In the genomic region with DNA sequence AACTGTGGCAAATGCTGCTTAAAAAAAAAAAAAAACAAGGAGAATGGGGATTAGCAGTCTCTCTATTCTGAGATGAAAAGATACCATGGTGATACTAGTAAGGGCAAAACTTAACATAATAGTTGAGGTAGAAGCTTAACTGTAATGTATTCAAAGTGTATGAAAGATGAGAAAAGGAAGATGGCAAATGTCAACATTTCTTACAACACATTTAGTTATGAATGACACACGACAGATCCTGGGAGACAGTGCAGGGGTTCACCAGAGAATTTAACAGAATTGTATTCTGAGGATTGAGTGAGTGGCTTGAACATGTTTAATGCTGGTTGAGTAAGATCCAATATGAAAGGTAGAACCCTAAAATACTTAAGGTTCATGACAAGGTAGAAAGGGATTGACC, we compare ENCODE assay signal across 17 cellular contexts. TPM values are rescaled to one million over a fixed set of nuclear protein-coding genes. Genes with fewer than 3 reads are reported as not detected.
DNase-seq lines count a peak whose midpoint lies in the region; ATAC-seq and TF ChIP-seq lines count a peak whose summit lies in the region.
"Had no signal": no experiment of that assay in that cellular context is flagged by ENCODE, and none has a peak within 500 bp of the region (broad histone marks: within the 10 kb centered on the region; RNA-seq: fewer than 3 reads in every experiment).

No MANE protein-coding gene starts in this region.

- no peaks in the 10 kb centered on the region for H3K27me3 Mint-ChIP-seq in activated CD4-positive, alpha-beta memory T cell treated with anti-CD3 and anti-CD28 coated beads for 36 hours
- H3K27me3 Mint-ChIP-seq in activated CD4-positive, alpha-beta memory T cell treated with anti-CD3 and anti-CD28 coated beads, Interleukin-2, amount 10 ng/mL, durations not matched to agents 7 days and 5 days: no peaks in the 10 kb centered on the region
- no peaks in the 10 kb centered on the region for H3K27me3 Mint-ChIP-seq in activated T-helper 17 cell treated with anti-CD3 and anti-CD28 coated beads, Interleukin-2, amount 50 U/mL, for 72 hours
- H3K27me3 Mint-ChIP-seq in natural killer cell treated with Interleukin-12 subunit alpha and Interleukin-12 subunit beta and Interleukin-15 and Interleukin-18, amount 100 ng/mL, for 72 hours: no peaks in the 10 kb centered on the region

- TF ChIP-seq CTCF in BE2C (IDR thresholded peaks at IDR 0.05; ENCODE audit: low read depth, low read length): no peak

- intact Hi-C loops in activated CD4-positive, alpha-beta memory T cell treated with anti-CD3 and anti-CD28 coated beads for 36 hours (cut with micrococcal nuclease): no loop called here

- no peak overlapping the region for H3K4me3 ChIP-seq in BE2C (ENCODE audit: low read depth, low read length)
- H3K4me3 ChIP-seq: BLaER1, cardiac muscle cell, SK-N-MC, skin epidermis had no signal

- no peaks in the 10 kb centered on the region for H3K9me3 ChIP-seq in BE2C
- H3K9me3 ChIP-seq: BLaER1 had no signal

- peaks cover 34% of the 10 kb centered on the region for H3K36me3 Mint-ChIP-seq in activated CD4-positive, alpha-beta memory T cell treated with anti-CD3 and anti-CD28 coated beads for 36 hours
- H3K36me3 Mint-ChIP-seq in activated CD4-positive, alpha-beta memory T cell treated with anti-CD3 and anti-CD28 coated beads, Interleukin-2, amount 10 ng/mL, durations not matched to agents 7 days and 5 days (ENCODE audit: low read depth): peaks cover 40% of the 10 kb centered on the region
- H3K36me3 Mint-ChIP-seq in activated T-helper 17 cell treated with anti-CD3 and anti-CD28 coated beads, Interleukin-2, amount 50 U/mL, for 72 hours (ENCODE audit: low read depth): peaks cover 82% of the 10 kb centered on the region
- H3K36me3 Mint-ChIP-seq in natural killer cell treated with Interleukin-12 subunit alpha and Interleukin-12 subunit beta and Interleukin-15 and Interleukin-18, amount 100 ng/mL, for 72 hours: peaks cover 15% of the 10 kb centered on the region

- CTCF ChIA-PET in activated CD4-positive, alpha-beta memory T cell treated with anti-CD3 and anti-CD28 coated beads for 36 hours (lab: Charles Lee): interaction anchor here (0.6 kb wide), 1 partner anchor 56 kb away, joined by 4 read pairs; no protein-coding TSS in a partner anchor
- CTCF ChIA-PET in activated CD4-positive, alpha-beta memory T cell treated with anti-CD3 and anti-CD28 coated beads, Interleukin-2, amount 10 ng/mL, durations not matched to agents 7 days and 5 days (lab: Charles Lee): interaction anchor here (0.7 kb wide), 1 partner anchor 471 kb away, joined by 3 read pairs; no protein-coding TSS in a partner anchor

- peak; percentile 7 for ATAC-seq in GM19324 (IDR thresholded peaks at IDR 0.05; ENCODE audit: low FRiP score, unreplicated experiment)
- ATAC-seq in activated T-helper 17 cell treated with anti-CD3 and anti-CD28 coated beads, Interleukin-2, amount 50 U/mL, for 72 hours (replicated peaks): no peak
- no peak for ATAC-seq in natural killer cell treated with Interleukin-12 subunit alpha and Interleukin-12 subunit beta and Interleukin-15 and Interleukin-18, amount 100 ng/mL, for 72 hours

- H3K4me3 Mint-ChIP-seq in activated CD4-positive, alpha-beta memory T cell treated with anti-CD3 and anti-CD28 coated beads for 36 hours: no peak overlapping the region
- no peak overlapping the region for H3K4me3 Mint-ChIP-seq in activated CD4-positive, alpha-beta memory T cell treated with anti-CD3 and anti-CD28 coated beads, Interleukin-2, amount 10 ng/mL, durations not matched to agents 7 days and 5 days
- H3K4me3 Mint-ChIP-seq in activated T-helper 17 cell treated with anti-CD3 and anti-CD28 coated beads, Interleukin-2, amount 50 U/mL, for 72 hours: peak overlapping the region; percentile 8
- peak overlapping the region; percentile 5 for H3K4me3 Mint-ChIP-seq in natural killer cell treated with Interleukin-12 subunit alpha and Interleukin-12 subunit beta and Interleukin-15 and Interleukin-18, amount 100 ng/mL, for 72 hours

- POLR2A ChIA-PET in activated CD4-positive, alpha-beta memory T cell treated with anti-CD3 and anti-CD28 coated beads for 36 hours (lab: Charles Lee): no interaction called here
- POLR2A ChIA-PET in activated CD4-positive, alpha-beta memory T cell treated with anti-CD3 and anti-CD28 coated beads, Interleukin-2, amount 10 ng/mL, durations not matched to agents 7 days and 5 days (lab: Charles Lee): no interaction called here

- DNase-seq in activated CD4-positive, alpha-beta memory T cell treated with anti-CD3 and anti-CD28 coated beads for 36 hours: no peak
- no peak for DNase-seq in activated CD4-positive, alpha-beta memory T cell treated with anti-CD3 and anti-CD28 coated beads, Interleukin-2, amount 10 ng/mL, durations not matched to agents 7 days and 5 days
- no peak for DNase-seq in natural killer cell treated with Interleukin-12 subunit alpha and Interleukin-12 subunit beta and Interleukin-15 and Interleukin-18, amount 100 ng/mL, for 72 hours (ENCODE audit: low spot score)
- DNase-seq in NCI-H2107 treated with DMSO at 0.1 percent for 48 hours (lab: John Stamatoyannopoulos, UW; ENCODE audit: unreplicated experiment) (no peak), NOMO-1 treated with dmso at 0.1 percent for 144 hours (lab: John Stamatoyannopoulos, UW; ENCODE audit: unreplicated experiment) (no peak), BE2C (no peak)
- DNase-seq: activated CD4-positive, alpha-beta T cell treated with anti-CD3 and anti-CD28 coated beads for 1 hour; DMS53; NCI-H1092; NCI-H2081; NCI-H510A had no signal

- peaks cover 5% of the 10 kb centered on the region for H3K36me3 ChIP-seq in BE2C

- H3K27me3 ChIP-seq in BE2C: no peaks in the 10 kb centered on the region
- H3K27me3 ChIP-seq: BLaER1, cardiac muscle cell had no signal

- H3K27ac Mint-ChIP-seq in activated CD4-positive, alpha-beta memory T cell treated with anti-CD3 and anti-CD28 coated beads for 36 hours: peak overlapping the region; percentile 49
- no peak overlapping the region for H3K27ac Mint-ChIP-seq in activated CD4-positive, alpha-beta memory T cell treated with anti-CD3 and anti-CD28 coated beads, Interleukin-2, amount 10 ng/mL, durations not matched to agents 7 days and 5 days
- H3K27ac Mint-ChIP-seq in activated T-helper 17 cell treated with anti-CD3 and anti-CD28 coated beads, Interleukin-2, amount 50 U/mL, for 72 hours: peak overlapping the region; percentile 57
- H3K27ac Mint-ChIP-seq in natural killer cell treated with Interleukin-12 subunit alpha and Interleukin-12 subunit beta and Interleukin-15 and Interleukin-18, amount 100 ng/mL, for 72 hours: peak overlapping the region; percentile 7 to 44

- H3K9me3 Mint-ChIP-seq in activated CD4-positive, alpha-beta memory T cell treated with anti-CD3 and anti-CD28 coated beads for 36 hours: no peaks in the 10 kb centered on the region
- no peaks in the 10 kb centered on the region for H3K9me3 Mint-ChIP-seq in activated CD4-positive, alpha-beta memory T cell treated with anti-CD3 and anti-CD28 coated beads, Interleukin-2, amount 10 ng/mL, durations not matched to agents 7 days and 5 days
- no peaks in the 10 kb centered on the region for H3K9me3 Mint-ChIP-seq in activated T-helper 17 cell treated with anti-CD3 and anti-CD28 coated beads, Interleukin-2, amount 50 U/mL, for 72 hours
- H3K9me3 Mint-ChIP-seq in natural killer cell treated with Interleukin-12 subunit alpha and Interleukin-12 subunit beta and Interleukin-15 and Interleukin-18, amount 100 ng/mL, for 72 hours: no peaks in the 10 kb centered on the region

- peaks cover 54% of the 10 kb centered on the region for H3K4me1 Mint-ChIP-seq in activated CD4-positive, alpha-beta memory T cell treated with anti-CD3 and anti-CD28 coated beads for 36 hours (ENCODE audit: low read depth)
- H3K4me1 Mint-ChIP-seq in activated CD4-positive, alpha-beta memory T cell treated with anti-CD3 and anti-CD28 coated beads, Interleukin-2, amount 10 ng/mL, durations not matched to agents 7 days and 5 days: peaks cover 18% of the 10 kb centered on the region
- peaks cover 45% of the 10 kb centered on the region for H3K4me1 Mint-ChIP-seq in activated T-helper 17 cell treated with anti-CD3 and anti-CD28 coated beads, Interleukin-2, amount 50 U/mL, for 72 hours
- H3K4me1 Mint-ChIP-seq in natural killer cell treated with Interleukin-12 subunit alpha and Interleukin-12 subunit beta and Interleukin-15 and Interleukin-18, amount 100 ng/mL, for 72 hours (ENCODE audit: low read depth in 2 of 2): peaks cover 40 to 48% of the 10 kb centered on the region in 2 donors

- no peaks in the 10 kb centered on the region; the same call in 1 of the 2 replicates for H3K4me1 ChIP-seq in BE2C
- H3K4me1 ChIP-seq: BLaER1 had no signal

RNA-seq across cellular contexts. Expression of gene CUL3, which starts 52.7 kb away (rescaled TPM):
- total RNA-seq in activated CD4-positive, alpha-beta memory T cell treated with anti-CD3 and anti-CD28 coated beads for 36 hours: 10 to 100 TPM; 75.8 to 79.5 TPM
- 10 to 100 TPM; 66.9 to 72.7 TPM for total RNA-seq in activated CD4-positive, alpha-beta memory T cell treated with anti-CD3 and anti-CD28 coated beads, Interleukin-2, amount 10 ng/mL, durations not matched to agents 7 days and 5 days
- total RNA-seq in activated T-helper 17 cell treated with anti-CD3 and anti-CD28 coated beads, Interleukin-2, amount 50 U/mL, for 72 hours: 100 to 1,000 TPM in 1 of 2 donors, 10 to 100 TPM in 1; 96.1 to 128 TPM
- total RNA-seq in natural killer cell treated with Interleukin-12 subunit alpha and Interleukin-12 subunit beta and Interleukin-15 and Interleukin-18, amount 100 ng/mL, for 72 hours: 100 to 1,000 TPM in 1 of 2 donors, 10 to 100 TPM in 1; 86.4 to 103 TPM
- 67.9 TPM for polyA plus RNA-seq in BE2C (2012; ENCODE audit: insufficient read depth, insufficient read length, low read depth)

Comparison
In these comparisons a context has a peak if more than half of its experiments do, and no peak if none do; other contexts are left out.
1. H3K4me3 Mint-ChIP-seq: peak in activated T-helper 17 cell treated with anti-CD3 and anti-CD28 coated beads, Interleukin-2, amount 50 U/mL, for 72 hours (single experiment) and natural killer cell treated with Interleukin-12 subunit alpha and Interleukin-12 subunit beta and Interleukin-15 and Interleukin-18, amount 100 ng/mL, for 72 hours (single experiment); none in activated CD4-positive, alpha-beta memory T cell treated with anti-CD3 and anti-CD28 coated beads for 36 hours (single experiment) and activated CD4-positive, alpha-beta memory T cell treated with anti-CD3 and anti-CD28 coated beads, Interleukin-2, amount 10 ng/mL, durations not matched to agents 7 days and 5 days (single experiment).